ENCODE assay signal across 9 cellular contexts in genomic region chr14:50320279-50320678, GRCh38. TPM values are rescaled to one million over a fixed set of nuclear protein-coding genes. Genes with fewer than 3 reads are reported as not detected.
DNase-seq lines count a peak whose midpoint lies in the region; ATAC-seq lines count a peak whose summit lies in the region.
"Had no signal": no experiment of that assay in that cellular context is flagged by ENCODE, and none has a peak within 500 bp of the region (broad histone marks: within the 10 kb centered on the region; RNA-seq: fewer than 3 reads in every experiment).

No MANE protein-coding gene starts in this region.

- H3K4me3 ChIP-seq in effector memory CD4-positive, alpha-beta T cell (ENCODE audit: insufficient read depth, low read depth, low read length, poor library complexity, severe bottlenecking): no peak overlapping the region

- peaks cover 6% of the 10 kb centered on the region for H3K36me3 ChIP-seq in effector memory CD4-positive, alpha-beta T cell (ENCODE audit: control insufficient read depth, insufficient read depth, low read length)

- no peaks in the 10 kb centered on the region for H3K9me3 ChIP-seq in effector memory CD4-positive, alpha-beta T cell (ENCODE audit: control insufficient read depth, low read length)

- ATAC-seq in GM18907 (IDR thresholded peaks at IDR 0.05; ENCODE audit: unreplicated experiment) (peak; percentile 37), HG03378 (IDR thresholded peaks at IDR 0.05; ENCODE audit: unreplicated experiment) (peak; percentile 39), sciatic nerve (peak; percentile 76)

- intact Hi-C loops in sciatic nerve (cut with DNase I): loop anchor here (2.0 kb wide), 1 partner anchor 213 kb away; the partner anchor contains the start of gene MAP4K5

- H3K27me3 ChIP-seq in effector memory CD4-positive, alpha-beta T cell (replicated peaks; ENCODE audit: control insufficient read depth, insufficient read depth, low read length, poor library complexity, severe bottlenecking): no peaks in the 10 kb centered on the region

- H3K27ac ChIP-seq in effector memory CD4-positive, alpha-beta T cell (ENCODE audit: insufficient read depth, low read length, poor library complexity, severe bottlenecking): peak overlapping the region; percentile 64

- no peaks in the 10 kb centered on the region for H3K4me1 ChIP-seq in effector memory CD4-positive, alpha-beta T cell (ENCODE audit: control insufficient read depth, insufficient read depth, low read length, poor library complexity, severe bottlenecking)

- DNase-seq in effector memory CD4-positive, alpha-beta T cell: no peak
- DNase-seq in sciatic nerve (ENCODE audit: low spot score): no peak
- DNase-seq in NCI-H82 treated with DMSO at 0.1 percent for 48 hours (lab: John Stamatoyannopoulos, UW; ENCODE audit: unreplicated experiment): no peak
- DNase-seq in activated T-cell treated with anti-CD3 and anti-CD28 coated beads, Interleukin-2, amount 50 U/mL, for 1 hour: no peak
- no peak for DNase-seq in NCI-H345 (lab: John Stamatoyannopoulos, UW)
- no peak for DNase-seq in putamen (ENCODE audit: low spot score)
- DNase-seq: NCI-H1417 treated with DMSO at 0.1 percent for 48 hours had no signal

RNA-seq across cellular contexts. Expression of gene DMAC2L, which starts 8.2 kb away (rescaled TPM):
- 22.2 TPM for total RNA-seq in sciatic nerve

RNA-seq across cellular contexts. Expression of gene L2HGDH, which starts 8.2 kb away (rescaled TPM):
- total RNA-seq in sciatic nerve: 4.6 TPM
